23 cellular contexts compared by ENCODE assay signal in the genomic region with DNA sequence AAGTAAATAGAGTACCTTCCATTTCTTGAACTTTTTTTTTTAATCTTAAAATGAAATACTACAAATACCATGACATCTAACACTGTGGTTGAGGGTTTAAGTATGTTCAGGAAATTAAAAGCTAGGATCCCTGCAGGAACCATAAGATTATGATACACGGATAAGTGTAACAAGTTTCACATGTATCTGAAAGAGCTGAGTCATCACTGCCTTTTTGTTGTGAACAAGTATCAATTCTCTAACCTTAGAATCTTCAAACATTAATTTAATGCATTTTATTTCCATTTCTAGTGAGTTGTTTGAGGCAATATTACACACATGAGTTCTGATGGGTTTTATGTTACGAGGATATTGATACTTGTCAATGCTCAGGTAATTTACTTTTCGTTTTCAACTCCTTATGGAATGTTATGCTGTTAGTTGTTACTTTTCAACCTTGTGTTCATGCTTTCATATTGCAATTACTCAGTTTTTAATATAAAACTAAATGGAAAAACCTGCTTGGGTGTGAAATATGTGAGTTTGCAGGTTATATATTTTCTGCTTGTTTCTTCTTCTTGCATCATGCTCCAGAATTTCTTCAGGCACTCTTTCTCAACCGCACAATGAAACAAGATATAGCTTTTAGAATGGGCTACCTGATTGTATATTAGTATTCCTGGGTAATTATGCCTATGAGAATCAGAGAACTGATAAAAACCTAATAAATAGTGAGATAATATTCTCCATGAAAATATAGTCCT.
"Had no signal": no experiment of that assay in that cellular context is flagged by ENCODE, and none has a peak within 500 bp of the region (broad histone marks: within the 10 kb centered on the region; RNA-seq: fewer than 3 reads in every experiment).

No MANE protein-coding gene starts in this region.

- H3K4me3 ChIP-seq: cardiac muscle cell had no signal

- ATAC-seq: activated CD4-positive, alpha-beta T cell treated with anti-CD3 and anti-CD28 coated beads for 36 hours; activated CD8-positive, alpha-beta T cell treated with anti-CD3 and anti-CD28 coated beads for 36 hours; activated T-cell treated with anti-CD3 and anti-CD28 coated beads, Interleukin-2, amount 50 U/mL, for 72 hours; T-cell had no signal

- H3K4me1 Mint-ChIP-seq: activated CD4-positive, alpha-beta T cell treated with anti-CD3 and anti-CD28 coated beads for 36 hours; activated naive CD4-positive, alpha-beta T cell treated with anti-CD3 and anti-CD28 coated beads, Interleukin-2, amount 10 ng/mL, durations not matched to agents 7 days and 5 days; activated naive CD8-positive, alpha-beta T cell treated with anti-CD3 and anti-CD28 coated beads for 36 hours; T-cell had no signal

- H3K27ac Mint-ChIP-seq: activated CD4-positive, alpha-beta T cell treated with anti-CD3 and anti-CD28 coated beads for 36 hours; activated CD8-positive, alpha-beta T cell treated with anti-CD3 and anti-CD28 coated beads for 36 hours; activated naive CD4-positive, alpha-beta T cell treated with anti-CD3 and anti-CD28 coated beads, Interleukin-2, amount 10 ng/mL, durations not matched to agents 7 days and 5 days; activated naive CD8-positive, alpha-beta T cell treated with anti-CD3 and anti-CD28 coated beads for 36 hours; activated T-cell treated with anti-CD3 and anti-CD28 coated beads, Interleukin-2, amount 50 U/mL, for 72 hours; activated T-helper 2 cell treated with anti-CD3 and anti-CD28 coated beads, Interferon-gamma antibody, Interleukin-2, Interleukin-4, amounts not matched to agents 10 μg/mL and 5 μg/mL and 100 μg/mL, durations not matched to agents 14 hours and 24 hours and 36 hours; T-cell had no signal

- H3K27ac ChIP-seq: brain microvascular endothelial cell, cardiac muscle cell, WERI-Rb-1 had no signal

- H3K36me3 Mint-ChIP-seq: activated naive CD4-positive, alpha-beta T cell treated with anti-CD3 and anti-CD28 coated beads, Interleukin-2, amount 10 ng/mL, durations not matched to agents 7 days and 5 days; activated naive CD8-positive, alpha-beta T cell treated with anti-CD3 and anti-CD28 coated beads for 36 hours; T-cell had no signal

- H3K4me3 Mint-ChIP-seq: activated CD4-positive, alpha-beta T cell treated with anti-CD3 and anti-CD28 coated beads for 36 hours; activated CD8-positive, alpha-beta T cell treated with anti-CD3 and anti-CD28 coated beads for 36 hours; activated naive CD4-positive, alpha-beta T cell treated with anti-CD3 and anti-CD28 coated beads, Interleukin-2, amount 10 ng/mL, durations not matched to agents 7 days and 5 days; activated naive CD8-positive, alpha-beta T cell treated with anti-CD3 and anti-CD28 coated beads for 36 hours; activated T-cell treated with anti-CD3 and anti-CD28 coated beads, Interleukin-2, amount 50 U/mL, for 72 hours; T-cell had no signal

- H3K27me3 ChIP-seq: brain microvascular endothelial cell, cardiac muscle cell had no signal

- H3K9me3 Mint-ChIP-seq: activated CD8-positive, alpha-beta T cell treated with anti-CD3 and anti-CD28 coated beads for 36 hours; activated naive CD4-positive, alpha-beta T cell treated with anti-CD3 and anti-CD28 coated beads, Interleukin-2, amount 10 ng/mL, durations not matched to agents 7 days and 5 days; activated naive CD8-positive, alpha-beta T cell treated with anti-CD3 and anti-CD28 coated beads for 36 hours; activated T-cell treated with anti-CD3 and anti-CD28 coated beads, Interleukin-2, amount 50 U/mL, for 72 hours; activated T-helper 2 cell treated with anti-CD3 and anti-CD28 coated beads, Interferon-gamma antibody, Interleukin-2, Interleukin-4, amounts not matched to agents 10 μg/mL and 5 μg/mL and 100 μg/mL, durations not matched to agents 14 hours and 24 hours and 36 hours had no signal

- H3K36me3 ChIP-seq: brain microvascular endothelial cell, cardiac muscle cell, WERI-Rb-1 had no signal

- H3K27me3 Mint-ChIP-seq: activated CD4-positive, alpha-beta T cell treated with anti-CD3 and anti-CD28 coated beads for 36 hours; activated CD8-positive, alpha-beta T cell treated with anti-CD3 and anti-CD28 coated beads for 36 hours; activated naive CD4-positive, alpha-beta T cell treated with anti-CD3 and anti-CD28 coated beads, Interleukin-2, amount 10 ng/mL, durations not matched to agents 7 days and 5 days; activated naive CD8-positive, alpha-beta T cell treated with anti-CD3 and anti-CD28 coated beads for 36 hours; T-cell had no signal

- DNase-seq: activated CD4-positive, alpha-beta T cell treated with anti-CD3 and anti-CD28 coated beads for 36 hours; activated CD8-positive, alpha-beta memory T cell treated with anti-CD3 and anti-CD28 coated beads, Interleukin-2, amount 50 U/mL, for 4 hours; activated CD8-positive, alpha-beta T cell treated with anti-CD3 and anti-CD28 coated beads for 36 hours; activated gamma-delta T cell treated with Interleukin-2 at 50 U/mL for 16 hours; activated naive CD4-positive, alpha-beta T cell treated with anti-CD3 and anti-CD28 coated beads, Interleukin-2, amount 10 ng/mL, durations not matched to agents 7 days and 5 days; activated naive CD8-positive, alpha-beta T cell treated with anti-CD3 and anti-CD28 coated beads for 36 hours; activated T-cell treated with anti-CD3 and anti-CD28 coated beads, Interleukin-2, amount 50 U/mL, for 72 hours; brain microvascular endothelial cell; MM.1S; NCI-H1105; NCI-H1436 treated with DMSO at 0.1 percent for 48 hours; NCI-H187; NCI-H2081; NCI-H2171; NCI-H2227 treated with DMSO at 0.1 percent for 48 hours; NCI-H446 treated with DMSO at 0.1 percent for 48 hours; NCI-H524 treated with DMSO at 0.1 percent for 48 hours; SIG-M5; T-cell; T-helper 2 cell; WERI-Rb-1 had no signal
